ENCODE assay signal across 1 cellular context in the genomic region with DNA sequence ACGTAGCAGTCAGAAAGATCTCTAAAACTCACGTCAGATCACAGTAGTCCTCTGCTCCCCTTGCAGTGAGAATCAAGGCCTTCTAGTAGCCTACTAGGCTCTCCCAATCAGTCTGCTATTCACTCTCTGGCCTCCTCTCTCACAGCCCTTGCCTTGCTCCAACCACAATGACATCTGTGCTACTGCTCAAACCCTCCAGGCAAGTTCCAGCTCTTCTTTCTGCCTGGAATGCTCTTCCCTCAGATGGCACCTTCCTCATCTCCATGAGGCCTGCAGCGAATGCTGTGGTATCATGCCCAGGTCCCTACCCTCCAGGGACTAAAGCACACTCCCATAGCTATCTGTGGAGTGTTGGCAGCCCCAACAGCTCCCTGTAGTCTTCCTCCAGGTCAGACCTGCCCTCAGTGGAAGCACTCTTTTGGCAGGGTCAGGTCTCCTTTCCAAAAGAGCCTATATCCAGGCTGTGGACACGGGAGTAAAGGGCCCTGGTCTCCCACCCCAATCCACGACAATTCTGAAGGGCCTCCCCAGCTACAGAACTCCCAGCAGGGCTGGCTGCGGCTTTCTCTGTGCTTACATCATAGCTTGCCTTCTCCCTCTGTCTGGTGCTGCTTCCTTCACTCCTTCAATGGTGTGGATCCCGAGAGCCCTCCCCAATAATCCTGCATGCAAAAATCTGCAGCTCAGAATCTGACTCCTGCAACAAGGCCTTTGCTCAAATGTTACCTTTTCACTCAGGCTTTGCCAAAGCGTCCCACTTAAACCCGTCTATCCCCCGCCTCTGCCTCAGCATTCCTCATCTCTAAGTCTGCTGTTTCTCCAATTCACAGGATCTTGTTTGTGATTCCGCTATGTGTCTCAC.
TF ChIP-seq lines count a peak whose summit lies in the region.

No MANE protein-coding gene starts in this region.

TF ChIP-seq in HEK293, 187 proteins besides CTCF, POLR2A, EP300 and RAD21:
- peak; percentile 67 for TF ChIP-seq ZBTB17 (tag by site-specific recombination; IDR thresholded peaks at IDR 0.05)
- TF ChIP-seq SP3 (tag by site-specific recombination; IDR thresholded peaks at IDR 0.05), result no peak
- no peak for TF ChIP-seq ZNF776 (tag by site-specific recombination; IDR thresholded peaks at IDR 0.05; ENCODE audit: borderline replicate concordance)
- TF ChIP-seq MEIS1 (CRISPR knock-in tag; IDR thresholded peaks at IDR 0.05; ENCODE audit: borderline replicate concordance), result no peak
- TF ChIP-seq, protein P1, sequence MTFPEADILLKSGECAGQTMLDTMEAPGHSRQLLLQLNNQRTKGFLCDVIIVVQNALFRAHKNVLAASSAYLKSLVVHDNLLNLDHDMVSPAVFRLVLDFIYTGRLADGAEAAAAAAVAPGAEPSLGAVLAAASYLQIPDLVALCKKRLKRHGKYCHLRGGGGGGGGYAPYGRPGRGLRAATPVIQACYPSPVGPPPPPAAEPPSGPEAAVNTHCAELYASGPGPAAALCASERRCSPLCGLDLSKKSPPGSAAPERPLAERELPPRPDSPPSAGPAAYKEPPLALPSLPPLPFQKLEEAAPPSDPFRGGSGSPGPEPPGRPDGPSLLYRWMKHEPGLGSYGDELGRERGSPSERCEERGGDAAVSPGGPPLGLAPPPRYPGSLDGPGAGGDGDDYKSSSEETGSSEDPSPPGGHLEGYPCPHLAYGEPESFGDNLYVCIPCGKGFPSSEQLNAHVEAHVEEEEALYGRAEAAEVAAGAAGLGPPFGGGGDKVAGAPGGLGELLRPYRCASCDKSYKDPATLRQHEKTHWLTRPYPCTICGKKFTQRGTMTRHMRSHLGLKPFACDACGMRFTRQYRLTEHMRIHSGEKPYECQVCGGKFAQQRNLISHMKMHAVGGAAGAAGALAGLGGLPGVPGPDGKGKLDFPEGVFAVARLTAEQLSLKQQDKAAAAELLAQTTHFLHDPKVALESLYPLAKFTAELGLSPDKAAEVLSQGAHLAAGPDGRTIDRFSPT (tag by site-specific recombination; IDR thresholded peaks at IDR 0.05), result no peak
- TF ChIP-seq SCRT2 (tag by site-specific recombination; IDR thresholded peaks at IDR 0.05), result no peak
- no peak for TF ChIP-seq ZNF610 (tag by site-specific recombination; IDR thresholded peaks at IDR 0.05; ENCODE audit: borderline replicate concordance)
- TF ChIP-seq ZFP69B (tag by site-specific recombination; IDR thresholded peaks at IDR 0.05), result no peak
- TF ChIP-seq ZNF354C (tag by site-specific recombination; IDR thresholded peaks at IDR 0.05; ENCODE audit: borderline replicate concordance, low read depth), result no peak
- TF ChIP-seq, protein P2, sequence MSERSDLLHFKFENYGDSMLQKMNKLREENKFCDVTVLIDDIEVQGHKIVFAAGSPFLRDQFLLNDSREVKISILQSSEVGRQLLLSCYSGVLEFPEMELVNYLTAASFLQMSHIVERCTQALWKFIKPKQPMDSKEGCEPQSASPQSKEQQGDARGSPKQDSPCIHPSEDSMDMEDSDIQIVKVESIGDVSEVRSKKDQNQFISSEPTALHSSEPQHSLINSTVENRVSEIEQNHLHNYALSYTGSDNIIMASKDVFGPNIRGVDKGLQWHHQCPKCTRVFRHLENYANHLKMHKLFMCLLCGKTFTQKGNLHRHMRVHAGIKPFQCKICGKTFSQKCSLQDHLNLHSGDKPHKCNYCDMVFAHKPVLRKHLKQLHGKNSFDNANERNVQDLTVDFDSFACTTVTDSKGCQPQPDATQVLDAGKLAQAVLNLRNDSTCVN (tag by site-specific recombination; optimal IDR thresholded peaks at IDR 0.05), result no peak
- TF ChIP-seq ZNF138 (tag by site-specific recombination; IDR thresholded peaks at IDR 0.05; ENCODE audit: borderline replicate concordance), result no peak
- TF ChIP-seq ZNF341 (tag by site-specific recombination; IDR thresholded peaks at IDR 0.05; ENCODE audit: low read depth), result peak; percentile 40; the same call in 1 of the 2 replicates
- TF ChIP-seq ZNF677 (tag by site-specific recombination; IDR thresholded peaks at IDR 0.05), result no peak
- no peak for TF ChIP-seq YY1 (tag by site-specific recombination; IDR thresholded peaks at IDR 0.05)
- no peak for TF ChIP-seq ZNF561 (tag by site-specific recombination; IDR thresholded peaks at IDR 0.05; ENCODE audit: borderline replicate concordance)
- TF ChIP-seq ZNF571 (tag by site-specific recombination; IDR thresholded peaks at IDR 0.05), result no peak
